ENCODE assay signal across 1 cellular context in the genomic region with DNA sequence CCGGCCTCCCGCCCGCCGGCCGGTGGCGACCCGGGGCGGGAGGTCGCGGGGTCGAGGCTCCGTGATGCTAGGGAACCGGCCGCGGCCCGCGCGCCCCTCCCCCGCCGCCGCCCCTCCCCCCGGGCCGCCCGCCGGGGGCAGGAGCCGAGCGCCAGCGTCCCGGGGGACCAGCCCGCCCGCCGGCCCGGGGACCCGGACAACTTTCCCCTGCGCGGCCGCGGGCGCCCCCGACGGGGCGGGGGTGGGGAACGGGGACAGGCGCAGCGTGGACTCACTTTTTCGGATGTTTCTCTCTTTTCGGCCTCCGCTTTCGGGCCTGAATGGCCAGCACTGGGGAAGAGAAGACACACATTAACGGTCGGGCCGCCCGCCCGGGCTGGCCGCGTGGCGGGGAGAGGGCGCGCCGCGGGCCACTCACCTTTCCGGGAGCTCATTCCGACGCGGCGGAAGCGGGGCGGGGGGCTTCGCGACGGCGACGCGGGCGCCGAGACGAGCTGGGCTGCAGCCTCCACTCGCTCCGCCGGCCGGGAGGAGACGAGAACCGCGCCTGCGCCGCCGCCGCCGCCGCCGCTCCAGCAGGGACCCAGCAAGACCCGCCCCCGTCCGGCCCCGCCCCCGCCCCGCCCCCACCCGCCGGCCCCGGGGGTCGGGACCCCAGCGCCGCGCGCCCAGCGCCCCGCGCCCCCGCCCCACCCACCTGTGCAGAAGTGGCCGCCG.
TF ChIP-seq lines count a peak whose summit lies in the region.

SRPK2 (minus strand) TSS at position 549 of the 717 bp plus-strand sequence.

TF ChIP-seq in IMR-90, 13 proteins besides CTCF, POLR2A, EP300 and RAD21:
- TF ChIP-seq MXI1 (IDR thresholded peaks at IDR 0.05; ENCODE audit: borderline replicate concordance, low read depth, low read length), result peak; percentile 37; the same call in 1 of the 2 replicates
- no peak for TF ChIP-seq CHD1 (IDR thresholded peaks at IDR 0.05; ENCODE audit: low read depth, low read length)
